10 cellular contexts compared by ENCODE assay signal in genomic region chr1:47189844-47190562, GRCh38. TPM values are rescaled to one million over a fixed set of nuclear protein-coding genes. Genes with fewer than 3 reads are reported as not detected.
DNase-seq lines count a peak whose midpoint lies in the region; ATAC-seq and TF ChIP-seq lines count a peak whose summit lies in the region.
"Had no signal": no experiment of that assay in that cellular context is flagged by ENCODE, and none has a peak within 500 bp of the region (broad histone marks: within the 10 kb centered on the region; RNA-seq: fewer than 3 reads in every experiment).

TSS of gene PDZK1IP1 (minus strand) at chr1:47190036. CDS start at chr1:47189932, 104 bp downstream.

- H3K4me3 Mint-ChIP-seq in CD14-positive monocyte: no peak within 1 kb of the TSS
- H3K4me3 Mint-ChIP-seq in activated CD8-positive, alpha-beta T cell treated with anti-CD3 and anti-CD28 coated beads for 36 hours: no peak within 1 kb of the TSS

- peaks cover 0 to 9% (median 6%) of the 10 kb centered on the region in 3 donors for H3K27me3 Mint-ChIP-seq in CD14-positive monocyte (ENCODE audit: low read depth in 3 of 3)
- peaks cover 4% of the 10 kb centered on the region for H3K27me3 Mint-ChIP-seq in activated CD8-positive, alpha-beta T cell treated with anti-CD3 and anti-CD28 coated beads for 36 hours

- WGBS in ovary, 3 donors: 60 to 69% (median 62%) methylated on average over 18 of the region's 18 CpGs

- H3K27ac ChIP-seq in foreskin keratinocyte (no peak within 1 kb of the TSS), ovary (no peak within 1 kb of the TSS)

- ATAC-seq in foreskin keratinocyte (peak; percentile 90), HG03432 (IDR thresholded peaks at IDR 0.05; ENCODE audit: unreplicated experiment) (no peak), HG03045 (IDR thresholded peaks at IDR 0.05; ENCODE audit: unreplicated experiment) (no peak)
- ATAC-seq in activated CD8-positive, alpha-beta T cell treated with anti-CD3 and anti-CD28 coated beads for 36 hours: no peak
- ATAC-seq: GM12878 had no signal

- no peak for TF ChIP-seq POLR2A in ovary (IDR thresholded peaks at IDR 0.05)

- peak; percentile 40 for DNase-seq in CD14-positive monocyte (ENCODE audit: low spot score)
- peak; percentile 71 for DNase-seq in RPMI7951 (ENCODE audit: low read depth)
- peak; percentile 82 to 90 for DNase-seq in foreskin keratinocyte
- DNase-seq in ovary: peak; percentile 33 to 73 (median 40)
- DNase-seq in SW480 (ENCODE audit: low spot score): no peak
- no peak for DNase-seq in activated CD8-positive, alpha-beta T cell treated with anti-CD3 and anti-CD28 coated beads for 36 hours

- no peak for TF ChIP-seq EP300 in ovary (IDR thresholded peaks at IDR 0.05)

- H3K4me1 Mint-ChIP-seq in CD14-positive monocyte: peaks cover 6% of the 10 kb centered on the region
- no peaks in the 10 kb centered on the region for H3K4me1 Mint-ChIP-seq in activated CD8-positive, alpha-beta T cell treated with anti-CD3 and anti-CD28 coated beads for 36 hours (ENCODE audit: low read depth)

- peaks cover 0 to 5% (median 0%) of the 10 kb centered on the region in 7 donors for H3K9me3 Mint-ChIP-seq in CD14-positive monocyte
- H3K9me3 Mint-ChIP-seq in activated CD8-positive, alpha-beta T cell treated with anti-CD3 and anti-CD28 coated beads for 36 hours: no peaks in the 10 kb centered on the region

- no peaks in the 10 kb centered on the region for H3K9me3 ChIP-seq in ovary

- no peak within 1 kb of the TSS for H3K4me3 ChIP-seq in ovary
- H3K4me3 ChIP-seq: GM12878 had no signal

- H3K36me3 Mint-ChIP-seq in CD14-positive monocyte: no peaks in the 10 kb centered on the region
- no peaks in the 10 kb centered on the region for H3K36me3 Mint-ChIP-seq in activated CD8-positive, alpha-beta T cell treated with anti-CD3 and anti-CD28 coated beads for 36 hours (ENCODE audit: low read depth)

- peak within 1 kb of the TSS in 3 of 7 donors; percentile 22 to 54 (median 37) for H3K27ac Mint-ChIP-seq in CD14-positive monocyte
- no peak within 1 kb of the TSS for H3K27ac Mint-ChIP-seq in activated CD8-positive, alpha-beta T cell treated with anti-CD3 and anti-CD28 coated beads for 36 hours

- intact Hi-C loops in CD14-positive monocyte (cut with micrococcal nuclease): loop anchor here (5.0 kb wide), 2 partner anchors 72 to 517 kb away; no protein-coding TSS in a partner anchor
- intact Hi-C loops in ovary (cut with DNase I): loop anchor here (5.0 to 10.0 kb wide), 3 partner anchors 245 to 535 kb away; partner anchors contain the start of gene FOXD2 (in 1 of the 4)
- intact Hi-C loops in activated CD8-positive, alpha-beta T cell treated with anti-CD3 and anti-CD28 coated beads for 36 hours (cut with micrococcal nuclease): no loop called here

- CTCF ChIA-PET in activated CD8-positive, alpha-beta T cell treated with anti-CD3 and anti-CD28 coated beads for 36 hours (lab: Charles Lee): interaction anchor here (1.3 to 6.9 kb wide), 6 partner anchors 9 to 247 kb away, joined by 4 to 86 read pairs (median 10); partner anchors contain the start of gene FOXD2

- H3K36me3 ChIP-seq in ovary: no peaks in the 10 kb centered on the region

- POLR2A ChIA-PET in activated CD8-positive, alpha-beta T cell treated with anti-CD3 and anti-CD28 coated beads for 36 hours (lab: Charles Lee): no interaction called here

- no peak for TF ChIP-seq CTCF in CD14-positive monocyte (IDR thresholded peaks at IDR 0.05)
- TF ChIP-seq CTCF in foreskin keratinocyte (conservative IDR thresholded peaks at IDR 0.05): no peak
- TF ChIP-seq CTCF in ovary (IDR thresholded peaks at IDR 0.05): no peak
- no peak for TF ChIP-seq CTCF in activated CD8-positive, alpha-beta T cell treated with anti-CD3 and anti-CD28 coated beads for 36 hours (IDR thresholded peaks at IDR 0.05)

- H3K4me1 ChIP-seq in foreskin keratinocyte (peaks cover 13% of the 10 kb centered on the region), ovary (ENCODE audit: insufficient read depth) (peaks cover 12% of the 10 kb centered on the region)

- H3K27me3 ChIP-seq in foreskin keratinocyte (peaks cover 4% of the 10 kb centered on the region), ovary (no peaks in the 10 kb centered on the region)

RNA-seq across cellular contexts. Expression of gene PDZK1IP1, which starts in this region (rescaled TPM):
- polyA plus RNA-seq in CD14-positive monocyte (1 to 10 TPM in 1 of 2 donors, not detected in 1; 1.4 TPM), foreskin keratinocyte (0.66 and 0.85 TPM in 2 replicates), ovary (under 1 TPM; 0.42 to 0.61 TPM)
- not detected in 2 replicates for total RNA-seq in RPMI7951 (2014; rRNA removed; shearing (Covaris generic))
- total RNA-seq in foreskin keratinocyte (0.46 and 0.65 TPM in 2 replicates), ovary (10 to 100 TPM in 1 of 7 donors, 1 to 10 TPM in 2, under 1 TPM in 2, not detected in 2; 0.36 to 66.1 (median 3.1) TPM)
- not detected for total RNA-seq in activated CD8-positive, alpha-beta T cell treated with anti-CD3 and anti-CD28 coated beads for 36 hours
- total RNA-seq: glomerular endothelial cell, GM12878 had no signal
- polyA plus RNA-seq: GM12878 had no signal

Comparison
In these comparisons a context has a peak if more than half of its experiments do, and no peak if none do; other contexts are left out.
1. Peak in DNase-seq in RPMI7951; RNA of the gene not detected or under 1 TPM.
2. Peak in DNase-seq and ATAC-seq in foreskin keratinocyte; RNA of the gene not detected or under 1 TPM.
3. DNase-seq: peak in CD14-positive monocyte (single experiment) and ovary (5 of 5); none in SW480 (single experiment) and activated CD8-positive, alpha-beta T cell treated with anti-CD3 and anti-CD28 coated beads for 36 hours (single experiment).